Comparison of ENCODE assay signal across 10 cellular contexts in the genomic region with DNA sequence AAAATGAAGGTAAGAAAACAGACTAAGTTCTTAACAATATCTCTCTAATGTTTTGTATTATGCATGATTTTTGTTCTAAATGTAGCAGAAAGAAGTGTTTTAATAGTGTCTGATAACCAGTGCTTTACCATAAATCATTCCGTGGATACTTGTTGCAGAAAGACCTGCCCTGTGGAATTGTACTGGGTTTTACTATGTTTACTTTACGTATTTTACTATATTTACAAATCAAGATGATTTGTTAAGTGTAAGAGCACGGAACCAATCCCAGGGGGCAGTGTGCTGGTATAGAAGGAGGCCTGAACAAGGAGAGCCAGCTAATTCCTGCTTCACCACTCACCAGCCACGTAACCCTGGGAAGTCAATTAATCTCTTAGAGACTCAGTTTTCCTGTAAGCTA. TPM values are rescaled to one million over a fixed set of nuclear protein-coding genes. Genes with fewer than 3 reads are reported as not detected.
A peak's percentile ranks its signal among the peaks of the same experiment; 100 is the strongest.
DNase-seq lines count a peak whose midpoint lies in the region; ATAC-seq and TF ChIP-seq lines count a peak whose summit lies in the region.
"Had no signal": no experiment of that assay in that cellular context is flagged by ENCODE, and none has a peak within 500 bp of the region (broad histone marks: within the 10 kb centered on the region; RNA-seq: fewer than 3 reads in every experiment).

No MANE protein-coding gene starts in this region.

- no peak overlapping the region for H3K4me3 Mint-ChIP-seq in activated CD4-positive, alpha-beta T cell treated with anti-CD3 and anti-CD28 coated beads for 36 hours
- no peak overlapping the region for H3K4me3 Mint-ChIP-seq in T-helper 17 cell
- H3K4me3 Mint-ChIP-seq in natural killer cell = no peak overlapping the region
- H3K4me3 Mint-ChIP-seq: brain had no signal

- H3K4me3 ChIP-seq in BE2C (ENCODE audit: low read depth, low read length) = no peak overlapping the region

- H3K36me3 ChIP-seq in BE2C = no peaks in the 10 kb centered on the region

- in situ Hi-C loops in SK-MEL-5 (cut with HindIII; ENCODE audit: low pct_unique_long_range_greater_than_20kb, low sequenced_read_pairs) = no loop called here

- no peaks in the 10 kb centered on the region for H3K36me3 Mint-ChIP-seq in activated CD4-positive, alpha-beta T cell treated with anti-CD3 and anti-CD28 coated beads for 36 hours (ENCODE audit: low read depth)
- H3K36me3 Mint-ChIP-seq in T-helper 17 cell (ENCODE audit: low read depth) = peaks cover 3% of the 10 kb centered on the region
- H3K36me3 Mint-ChIP-seq in natural killer cell = no peaks in the 10 kb centered on the region
- H3K36me3 Mint-ChIP-seq: brain had no signal

- DNase-seq in BE2C = peak; percentile 44
- peak; percentile 21 for DNase-seq in HuH-7.5 (ENCODE audit: low spot score)
- DNase-seq in SK-MEL-5 (ENCODE audit: low read depth, low spot score) = peak; percentile 35
- DNase-seq in iPS-NIHi7 (ENCODE audit: extremely low spot score) = peak; percentile 56
- no peak for DNase-seq in activated CD4-positive, alpha-beta T cell treated with anti-CD3 and anti-CD28 coated beads for 36 hours
- no peak for DNase-seq in T-helper 17 cell
- no peak for DNase-seq in natural killer cell
- DNase-seq in DMS114 treated with DMSO at 0.1 percent for 48 hours (lab: John Stamatoyannopoulos, UW; ENCODE audit: unreplicated experiment) = no peak

- H3K9me3 ChIP-seq in BE2C (no peaks in the 10 kb centered on the region), T-helper 17 cell (ENCODE audit: control insufficient read depth, low read length, poor library complexity, severe bottlenecking) (no peaks in the 10 kb centered on the region)

- no peak overlapping the region for H3K27ac Mint-ChIP-seq in activated CD4-positive, alpha-beta T cell treated with anti-CD3 and anti-CD28 coated beads for 36 hours
- H3K27ac Mint-ChIP-seq in T-helper 17 cell (no peak overlapping the region), natural killer cell (no peak overlapping the region)

- peak; percentile 60 for TF ChIP-seq CTCF in BE2C (IDR thresholded peaks at IDR 0.05; ENCODE audit: low read depth, low read length)
- TF ChIP-seq CTCF in natural killer cell (IDR thresholded peaks at IDR 0.05) = no peak

- no peaks in the 10 kb centered on the region for H3K9me3 Mint-ChIP-seq in activated CD4-positive, alpha-beta T cell treated with anti-CD3 and anti-CD28 coated beads for 36 hours (ENCODE audit: low read depth)
- no peaks in the 10 kb centered on the region for H3K9me3 Mint-ChIP-seq in natural killer cell
- H3K9me3 Mint-ChIP-seq: brain had no signal

- no peaks in the 10 kb centered on the region for H3K27me3 ChIP-seq in BE2C

- no peaks in the 10 kb centered on the region for H3K4me1 Mint-ChIP-seq in activated CD4-positive, alpha-beta T cell treated with anti-CD3 and anti-CD28 coated beads for 36 hours
- H3K4me1 Mint-ChIP-seq in T-helper 17 cell (peaks cover 2% of the 10 kb centered on the region), natural killer cell (no peaks in the 10 kb centered on the region)

- no peak for ATAC-seq in activated CD4-positive, alpha-beta T cell treated with anti-CD3 and anti-CD28 coated beads for 36 hours
- ATAC-seq in T-helper 17 cell = no peak
- ATAC-seq in natural killer cell = no peak

- peaks cover 23% of the 10 kb centered on the region for H3K4me1 ChIP-seq in BE2C

- CTCF ChIA-PET in activated CD4-positive, alpha-beta T cell treated with anti-CD3 and anti-CD28 coated beads for 36 hours (lab: Charles Lee) = interaction anchor here (1.1 to 3.2 kb wide), 2 partner anchors 9 to 11 kb away, joined by 4 to 11 read pairs; no protein-coding TSS in a partner anchor

- POLR2A ChIA-PET in activated CD4-positive, alpha-beta T cell treated with anti-CD3 and anti-CD28 coated beads for 36 hours (lab: Charles Lee) = no interaction called here

- intact Hi-C loops in activated CD4-positive, alpha-beta T cell treated with anti-CD3 and anti-CD28 coated beads for 36 hours (cut with DNase I, micrococcal nuclease) = no loop called here
- intact Hi-C loops in natural killer cell (cut with micrococcal nuclease) = no loop called here

- peaks cover 3% of the 10 kb centered on the region for H3K27me3 Mint-ChIP-seq in activated CD4-positive, alpha-beta T cell treated with anti-CD3 and anti-CD28 coated beads for 36 hours
- H3K27me3 Mint-ChIP-seq in T-helper 17 cell (peaks cover 28% of the 10 kb centered on the region), natural killer cell (ENCODE audit: low read depth in 2 of 2) (peaks cover 21 to 45% of the 10 kb centered on the region in 2 donors)

RNA-seq across cellular contexts. Expression of a gene that starts 1.4 kb away (rescaled TPM):
- polyA plus RNA-seq in BE2C (2012; ENCODE audit: insufficient read depth, insufficient read length, low read depth) = not detected
- total RNA-seq in SK-MEL-5 (2014; rRNA removed; shearing (Covaris generic)) = 0.24 and 0.55 TPM in 2 replicates
- 0.25 and 0.38 TPM in 2 replicates for polyA plus RNA-seq in SK-MEL-5 (2015; cell fraction: cytosol; rRNA removed)
- polyA plus RNA-seq in SK-MEL-5 (2015; cell fraction: nucleus; rRNA removed) = 0.41 TPM in 1 of 2 replicates, not detected in the other
- not detected for total RNA-seq in activated CD4-positive, alpha-beta T cell treated with anti-CD3 and anti-CD28 coated beads for 36 hours
- not detected for total RNA-seq in T-helper 17 cell
- total RNA-seq in natural killer cell = not detected
- total RNA-seq: lower leg skin had no signal

RNA-seq across cellular contexts. Expression of a gene that starts 30.7 kb away (rescaled TPM):
- 9.7 TPM for polyA plus RNA-seq in BE2C (2012; ENCODE audit: insufficient read depth, insufficient read length, low read depth)
- total RNA-seq in SK-MEL-5 (2014; rRNA removed; shearing (Covaris generic)) = 26.0 and 34.7 TPM in 2 replicates
- polyA plus RNA-seq in SK-MEL-5 (2015; cell fraction: cytosol; rRNA removed) = 27.1 and 28.3 TPM in 2 replicates
- polyA plus RNA-seq in SK-MEL-5 (2015; cell fraction: nucleus; rRNA removed) = 30.7 and 36.5 TPM in 2 replicates
- 10 to 100 TPM; 38.6 to 43.9 TPM for total RNA-seq in activated CD4-positive, alpha-beta T cell treated with anti-CD3 and anti-CD28 coated beads for 36 hours
- 10 to 100 TPM; 11.8 to 14.2 TPM for total RNA-seq in T-helper 17 cell
- total RNA-seq in natural killer cell = 100 to 1,000 TPM; 118 to 160 (median 132) TPM

Comparison
In these comparisons a context has a peak if more than half of its experiments do, and no peak if none do; other contexts are left out.
1. DNase-seq: peak in BE2C (single experiment), HuH-7.5 (single experiment), SK-MEL-5 (single experiment) and iPS-NIHi7 (single experiment); none in activated CD4-positive, alpha-beta T cell treated with anti-CD3 and anti-CD28 coated beads for 36 hours (single experiment), T-helper 17 cell (0 of 3), natural killer cell (single experiment) and DMS114 treated with DMSO at 0.1 percent for 48 hours (single experiment).